ENCODE assay signal across 17 cellular contexts in genomic region chr13:23617551-23618014, GRCh38. TPM values are rescaled to one million over a fixed set of nuclear protein-coding genes. Genes with fewer than 3 reads are reported as not detected.
DNase-seq lines count a peak whose midpoint lies in the region; ATAC-seq and TF ChIP-seq lines count a peak whose summit lies in the region.
"Had no signal": no experiment of that assay in that cellular context is flagged by ENCODE, and none has a peak within 500 bp of the region (broad histone marks: within the 10 kb centered on the region; RNA-seq: fewer than 3 reads in every experiment).

No MANE protein-coding gene starts in this region.

- H3K9me3 ChIP-seq in CD8-positive, alpha-beta T cell (ENCODE audit: low read length): no peaks in the 10 kb centered on the region
- H3K9me3 ChIP-seq: neutrophil had no signal

- no peaks in the 10 kb centered on the region for H3K9me3 Mint-ChIP-seq in CD8-positive, alpha-beta T cell
- H3K9me3 Mint-ChIP-seq: activated T-cell treated with anti-CD3 and anti-CD28 coated beads, Interleukin-2, amount 50 U/mL, for 72 hours; stimulated activated memory B cell treated with anti-CD40 and anti-IgM and Interleukin-4, amounts not matched to agents 10 μg/mL and 1 μg/mL and 100 μg/mL, for 72 hours; T-cell had no signal

- DNase-seq in EH (ENCODE audit: low read depth): peak; percentile 52
- DNase-seq in OCI-M2 (lab: John Stamatoyannopoulos, UW; ENCODE audit: unreplicated experiment): peak; percentile 30
- peak; percentile 70 for DNase-seq in fibroblast of peridontal ligament (ENCODE audit: extremely low read depth)
- DNase-seq in non-pigmented ciliary epithelial cell (ENCODE audit: low read depth): peak; percentile 86
- no peak for DNase-seq in NCI-H187 (lab: John Stamatoyannopoulos, UW)
- no peak for DNase-seq in NCI-H345 (lab: John Stamatoyannopoulos, UW)
- no peak for DNase-seq in CD8-positive, alpha-beta T cell
- no peak for DNase-seq in T-helper 2 cell
- DNase-seq: activated CD4-positive, alpha-beta T cell treated with anti-CD3 and anti-CD28 coated beads for 4 hours; activated T-cell treated with anti-CD3 and anti-CD28 coated beads, Interleukin-2, amount 50 U/mL, for 72 hours; KBM-7; NCI-H2081; stimulated activated CD4-positive, alpha-beta T cell treated with anti-CD3 and anti-CD28 coated beads, Interleukin-1b, Interleukin-23, amount 100 ng/mL, for 48 hours; T-cell had no signal

- intact Hi-C loops in CD8-positive, alpha-beta T cell (cut with DNase I, micrococcal nuclease): no loop called here

- POLR2A ChIA-PET in CD8-positive, alpha-beta T cell (lab: Charles Lee): no interaction called here

- H3K36me3 ChIP-seq in CD8-positive, alpha-beta T cell (ENCODE audit: insufficient read depth, low read length): no peaks in the 10 kb centered on the region
- H3K36me3 ChIP-seq: neutrophil had no signal

- no peaks in the 10 kb centered on the region for H3K4me1 ChIP-seq in CD8-positive, alpha-beta T cell (ENCODE audit: insufficient read depth, low read length)

- no peak for TF ChIP-seq CTCF in CD8-positive, alpha-beta T cell (IDR thresholded peaks at IDR 0.05)

- H3K27me3 ChIP-seq in CD8-positive, alpha-beta T cell (ENCODE audit: insufficient read depth, low read length): no peaks in the 10 kb centered on the region
- H3K27me3 ChIP-seq: neutrophil had no signal

- no peak overlapping the region for H3K27ac ChIP-seq in CD8-positive, alpha-beta T cell (ENCODE audit: low read depth, low read length)
- H3K27ac ChIP-seq: epithelial cell of prostate, neutrophil had no signal

- no peaks in the 10 kb centered on the region for H3K36me3 Mint-ChIP-seq in CD8-positive, alpha-beta T cell
- H3K36me3 Mint-ChIP-seq: stimulated activated memory B cell treated with anti-CD40 and anti-IgM and Interleukin-4, amounts not matched to agents 10 μg/mL and 1 μg/mL and 100 μg/mL, for 72 hours; T-cell had no signal

- no peak overlapping the region for H3K4me3 ChIP-seq in CD8-positive, alpha-beta T cell (ENCODE audit: low read depth, low read length)

- H3K4me3 Mint-ChIP-seq in CD8-positive, alpha-beta T cell: no peak overlapping the region
- H3K4me3 Mint-ChIP-seq: activated T-cell treated with anti-CD3 and anti-CD28 coated beads, Interleukin-2, amount 50 U/mL, for 72 hours; stimulated activated memory B cell treated with anti-CD40 and anti-IgM and Interleukin-4, amounts not matched to agents 10 μg/mL and 1 μg/mL and 100 μg/mL, for 72 hours; T-cell had no signal

- ATAC-seq in CD8-positive, alpha-beta T cell: no peak
- ATAC-seq: activated T-cell treated with anti-CD3 and anti-CD28 coated beads, Interleukin-2, amount 50 U/mL, for 72 hours; stimulated activated memory B cell treated with anti-CD40 and anti-IgM and Interleukin-4, amounts not matched to agents 10 μg/mL and 1 μg/mL and 100 μg/mL, for 72 hours; T-cell had no signal

- CTCF ChIA-PET in CD8-positive, alpha-beta T cell (lab: Charles Lee): no interaction called here

- H3K4me1 Mint-ChIP-seq in CD8-positive, alpha-beta T cell (ENCODE audit: low read depth): no peaks in the 10 kb centered on the region
- H3K4me1 Mint-ChIP-seq: stimulated activated memory B cell treated with anti-CD40 and anti-IgM and Interleukin-4, amounts not matched to agents 10 μg/mL and 1 μg/mL and 100 μg/mL, for 72 hours had no signal

- peaks cover 13% of the 10 kb centered on the region for H3K27me3 Mint-ChIP-seq in CD8-positive, alpha-beta T cell (ENCODE audit: low read depth)

- no peak overlapping the region for H3K27ac Mint-ChIP-seq in CD8-positive, alpha-beta T cell
- H3K27ac Mint-ChIP-seq: activated T-cell treated with anti-CD3 and anti-CD28 coated beads, Interleukin-2, amount 50 U/mL, for 72 hours; stimulated activated memory B cell treated with anti-CD40 and anti-IgM and Interleukin-4, amounts not matched to agents 10 μg/mL and 1 μg/mL and 100 μg/mL, for 72 hours; T-cell had no signal

RNA-seq across cellular contexts. Expression of gene TNFRSF19, which starts 47.4 kb away (rescaled TPM):
- not detected for total RNA-seq in CD8-positive, alpha-beta T cell

Comparison
In these comparisons a context has a peak if more than half of its experiments do, and no peak if none do; other contexts are left out.
1. DNase-seq: peak in EH (single experiment), OCI-M2 (single experiment), fibroblast of peridontal ligament (single experiment) and non-pigmented ciliary epithelial cell (single experiment); none in NCI-H187 (0 of 2), NCI-H345 (single experiment), CD8-positive, alpha-beta T cell (0 of 7) and T-helper 2 cell (0 of 5).